8 cellular contexts compared by ENCODE assay signal in the genomic region with DNA sequence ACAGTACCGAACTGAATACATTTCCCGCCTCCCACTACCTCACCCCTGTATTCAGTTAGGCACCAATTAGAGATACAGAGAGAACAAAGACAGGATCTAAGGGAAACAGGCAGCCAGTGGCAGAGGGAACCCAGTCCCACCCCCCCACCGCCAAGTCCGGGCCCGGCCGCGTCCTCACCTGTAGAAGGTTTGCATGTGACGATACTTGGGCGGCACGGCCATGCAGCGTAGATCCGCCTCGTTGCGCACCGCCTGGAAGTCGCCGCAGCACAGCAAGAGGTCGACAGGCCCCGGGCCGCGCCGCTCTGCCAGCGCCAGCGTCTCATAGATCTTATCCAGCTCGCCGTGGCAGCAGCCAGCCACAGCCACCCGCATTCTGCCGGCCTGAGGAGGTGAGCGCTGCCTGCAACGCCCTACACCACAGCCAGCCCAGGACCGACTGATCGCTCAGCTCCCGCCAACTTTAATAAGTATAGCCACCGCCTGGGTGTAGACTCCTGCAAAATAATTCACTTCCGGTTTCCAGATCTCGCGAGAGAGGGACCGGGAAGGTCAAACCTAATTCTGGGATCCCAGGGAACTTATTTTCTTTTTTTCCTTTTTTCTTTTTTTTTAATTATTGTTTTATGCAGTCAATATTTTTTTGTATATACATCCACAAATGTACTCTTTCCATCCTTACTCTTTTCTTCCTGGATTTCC. TPM values are rescaled to one million over a fixed set of nuclear protein-coding genes. Genes with fewer than 3 reads are reported as not detected.
A peak's percentile ranks its signal among the peaks of the same experiment; 100 is the strongest.
DNase-seq lines count a peak whose midpoint lies in the region; ATAC-seq, FAIRE-seq and TF ChIP-seq lines count a peak whose summit lies in the region.

A gene with protein sequence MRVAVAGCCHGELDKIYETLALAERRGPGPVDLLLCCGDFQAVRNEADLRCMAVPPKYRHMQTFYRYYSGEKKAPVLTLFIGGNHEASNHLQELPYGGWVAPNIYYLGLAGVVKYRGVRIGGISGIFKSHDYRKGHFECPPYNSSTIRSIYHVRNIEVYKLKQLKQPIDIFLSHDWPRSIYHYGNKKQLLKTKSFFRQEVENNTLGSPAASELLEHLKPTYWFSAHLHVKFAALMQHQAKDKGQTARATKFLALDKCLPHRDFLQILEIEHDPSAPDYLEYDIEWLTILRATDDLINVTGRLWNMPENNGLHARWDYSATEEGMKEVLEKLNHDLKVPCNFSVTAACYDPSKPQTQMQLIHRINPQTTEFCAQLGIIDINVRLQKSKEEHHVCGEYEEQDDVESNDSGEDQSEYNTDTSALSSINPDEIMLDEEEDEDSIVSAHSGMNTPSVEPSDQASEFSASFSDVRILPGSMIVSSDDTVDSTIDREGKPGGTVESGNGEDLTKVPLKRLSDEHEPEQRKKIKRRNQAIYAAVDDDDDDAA (minus strand): TSS at position 501 of the 702 bp plus-strand sequence. CDS start 126 bp downstream, at position 375.

- H3K4me3 ChIP-seq in AG04450 (ENCODE audit: low read depth, low read length) (peak within 1 kb of the TSS; percentile 92), WERI-Rb-1 (ENCODE audit: low read depth, low read length) (peak within 1 kb of the TSS; percentile 62), bronchial epithelial cell (ENCODE audit: low read depth, low read length) (peak within 1 kb of the TSS; percentile 63), iPS-20b (ENCODE audit: low read length) (peak within 1 kb of the TSS; percentile 80), skin epidermis (peak within 1 kb of the TSS; percentile 51 to 97 (median 72))

- no peaks in the 10 kb centered on the region for H3K27me3 ChIP-seq in AG04450 (ENCODE audit: control insufficient read depth, insufficient read depth, low read length)
- H3K27me3 ChIP-seq in WERI-Rb-1 (ENCODE audit: insufficient read depth, low read depth, severe bottlenecking): no peaks in the 10 kb centered on the region
- H3K27me3 ChIP-seq in bronchial epithelial cell (ENCODE audit: control insufficient read depth, insufficient read depth, low read length): no peaks in the 10 kb centered on the region
- H3K27me3 ChIP-seq in iPS-20b (ENCODE audit: insufficient read depth, low read length): no peaks in the 10 kb centered on the region

- ATAC-seq in GM18873 (IDR thresholded peaks at IDR 0.05; ENCODE audit: low FRiP score, unreplicated experiment) (peak; percentile 74), HG03135 (IDR thresholded peaks at IDR 0.05; ENCODE audit: unreplicated experiment) (peak; percentile 90)

- FAIRE-seq in bronchial epithelial cell (lab: Jason Lieb, UNC): no peak

- peak within 1 kb of the TSS; percentile 55 for H3K27ac ChIP-seq in AG04450 (ENCODE audit: low read depth, low read length)
- peak within 1 kb of the TSS; percentile 93 for H3K27ac ChIP-seq in WERI-Rb-1
- H3K27ac ChIP-seq in iPS-20b (ENCODE audit: low read length): peak within 1 kb of the TSS; percentile 62
- H3K27ac ChIP-seq in skin epidermis: peak within 1 kb of the TSS; percentile 50 to 92 (median 83)

- H3K9ac ChIP-seq in iPS-20b (ENCODE audit: low read depth, low read length): peak within 1 kb of the TSS; percentile 89

- no peak for TF ChIP-seq CTCF in AG04450 (IDR thresholded peaks at IDR 0.05; ENCODE audit: low read depth, low read length)
- no peak for TF ChIP-seq CTCF in WERI-Rb-1 (IDR thresholded peaks at IDR 0.05; ENCODE audit: low read depth, low read length)
- TF ChIP-seq CTCF in bronchial epithelial cell (IDR thresholded peaks at IDR 0.05; ENCODE audit: insufficient read depth, low read length, severe bottlenecking): no peak

- H3K9me3 ChIP-seq in AG04450 (ENCODE audit: control insufficient read depth, insufficient read depth, low read length) (no peaks in the 10 kb centered on the region; the same call in 1 of the 2 replicates), WERI-Rb-1 (ENCODE audit: severe bottlenecking) (no peaks in the 10 kb centered on the region), iPS-20b (ENCODE audit: insufficient read depth, low read depth, low read length) (no peaks in the 10 kb centered on the region)

- DNase-seq in AG04450 (ENCODE audit: low read depth, low spot score) (peak; percentile 61), NCI-H2196 (lab: John Stamatoyannopoulos, UW; ENCODE audit: unreplicated experiment) (peak; percentile 92), WERI-Rb-1 (peak; percentile 84), bronchial epithelial cell (ENCODE audit: low read depth) (peak; percentile 77)

- POLR2A ChIA-PET in AG04450 (lab: Yijun Ruan, JAX): interaction anchor here (0.6 to 2.1 kb wide), 6 partner anchors 13 to 421 kb away, joined by 3 to 15 read pairs (median 4); a partner anchor contains a TSS

- 0 out of 2 replicates have a peak, but pooled peaks cover 4% of the 10 kb centered on the region for H3K4me1 ChIP-seq in iPS-20b (ENCODE audit: insufficient read depth, low read length)

- CTCF ChIA-PET in AG04450 (lab: Charles Lee): interaction anchor here (0.6 to 2.2 kb wide), 5 partner anchors 28 to 251 kb away, joined by 3 to 13 read pairs (median 3); no protein-coding TSS in a partner anchor

- H3K36me3 ChIP-seq in WERI-Rb-1 (peaks cover 40% of the 10 kb centered on the region), bronchial epithelial cell (ENCODE audit: control insufficient read depth, insufficient read depth, low read length) (no peaks in the 10 kb centered on the region), iPS-20b (ENCODE audit: insufficient read depth, low read depth, low read length) (peaks cover 35% of the 10 kb centered on the region)

RNA-seq across cellular contexts. Expression of the gene that starts here (rescaled TPM):
- polyA plus RNA-seq in AG04450 (2011; rRNA removed): 10.5 and 12.8 TPM in 2 replicates
- polyA minus RNA-seq in AG04450 (2011; rRNA and poly(A)+ RNA removed): 7.9 and 8.9 TPM in 2 replicates
- 10.5 and 17.9 TPM in 2 replicates for total RNA-seq in bronchial epithelial cell

Comparison
In these comparisons a context has a peak if more than half of its experiments do, and no peak if none do; other contexts are left out.
1. Peak in every context shown above with its lines: DNase-seq, ATAC-seq, H3K4me3 ChIP-seq and H3K27ac ChIP-seq.